20 cellular contexts compared by ENCODE assay signal in genomic region chr12:48123169-48123568, GRCh38.
"Had no signal": no experiment of that assay in that cellular context is flagged by ENCODE, and none has a peak within 500 bp of the region (broad histone marks: within the 10 kb centered on the region; RNA-seq: fewer than 3 reads in every experiment).

No MANE protein-coding gene starts in this region.

- H3K27me3 ChIP-seq: pancreas, right atrium auricular region, sigmoid colon, spleen, transverse colon, upper lobe of right lung, uterus had no signal

- H3K36me3 Mint-ChIP-seq: natural killer cell had no signal

- H3K27me3 Mint-ChIP-seq: stimulated activated memory B cell treated with anti-CD40 and anti-IgM and Interleukin-4, amounts not matched to agents 10 μg/mL and 1 μg/mL and 100 μg/mL, for 72 hours had no signal

- H3K36me3 ChIP-seq: neutrophil, pancreas, uterus had no signal

- H3K4me3 ChIP-seq: dorsolateral prefrontal cortex, lower lobe of right lung, pancreas, right atrium auricular region, sigmoid colon, skin epidermis, spleen, transverse colon, upper lobe of right lung, uterus had no signal

- H3K9me3 Mint-ChIP-seq: immature natural killer cell; natural killer cell; stimulated activated memory B cell treated with anti-CD40 and anti-IgM and Interleukin-4, amounts not matched to agents 10 μg/mL and 1 μg/mL and 100 μg/mL, for 72 hours had no signal

- H3K27ac ChIP-seq: lower lobe of right lung, neutrophil, pancreas, sigmoid colon, skin epidermis, spleen, transverse colon, upper lobe of right lung, uterus had no signal

- H3K9me3 ChIP-seq: lower lobe of right lung, neutrophil, pancreas, right atrium auricular region, sigmoid colon, spleen, transverse colon, upper lobe of right lung, uterus had no signal

- DNase-seq: dorsolateral prefrontal cortex; effector CD4-positive, alpha-beta T cell; hypothalamus; immature natural killer cell; islet precursor cell; kidney glomerular epithelial cell; lower lobe of right lung; natural killer cell; pancreas; sigmoid colon; spleen; stimulated activated CD4-positive, alpha-beta T cell treated with anti-CD3 and anti-CD28 coated beads, Interleukin-4, amount 100 ng/mL, for 4 hours; stimulated activated naive CD8-positive, alpha-beta T cell treated with anti-CD3 and anti-CD28 coated beads, Interleukin-15, Interleukin-2, amounts not matched to agents 100 U/mL and 50 U/mL, for 24 hours; transverse colon; upper lobe of right lung; uterus had no signal

- H3K4me3 Mint-ChIP-seq: immature natural killer cell; natural killer cell; stimulated activated memory B cell treated with anti-CD40 and anti-IgM and Interleukin-4, amounts not matched to agents 10 μg/mL and 1 μg/mL and 100 μg/mL, for 72 hours had no signal

- ATAC-seq: lower lobe of right lung; natural killer cell; pancreas; stimulated activated memory B cell treated with anti-CD40 and anti-IgM and Interleukin-4, amounts not matched to agents 10 μg/mL and 1 μg/mL and 100 μg/mL, for 72 hours; stimulated activated naive CD8-positive, alpha-beta T cell treated with anti-CD3 and anti-CD28 coated beads, Interleukin-15, Interleukin-2, amounts not matched to agents 100 U/mL and 50 U/mL, for 24 hours; upper lobe of right lung had no signal

- H3K27ac Mint-ChIP-seq: immature natural killer cell; natural killer cell; stimulated activated memory B cell treated with anti-CD40 and anti-IgM and Interleukin-4, amounts not matched to agents 10 μg/mL and 1 μg/mL and 100 μg/mL, for 72 hours had no signal

- H3K4me1 ChIP-seq: lower lobe of right lung had no signal
